In the genomic region with DNA sequence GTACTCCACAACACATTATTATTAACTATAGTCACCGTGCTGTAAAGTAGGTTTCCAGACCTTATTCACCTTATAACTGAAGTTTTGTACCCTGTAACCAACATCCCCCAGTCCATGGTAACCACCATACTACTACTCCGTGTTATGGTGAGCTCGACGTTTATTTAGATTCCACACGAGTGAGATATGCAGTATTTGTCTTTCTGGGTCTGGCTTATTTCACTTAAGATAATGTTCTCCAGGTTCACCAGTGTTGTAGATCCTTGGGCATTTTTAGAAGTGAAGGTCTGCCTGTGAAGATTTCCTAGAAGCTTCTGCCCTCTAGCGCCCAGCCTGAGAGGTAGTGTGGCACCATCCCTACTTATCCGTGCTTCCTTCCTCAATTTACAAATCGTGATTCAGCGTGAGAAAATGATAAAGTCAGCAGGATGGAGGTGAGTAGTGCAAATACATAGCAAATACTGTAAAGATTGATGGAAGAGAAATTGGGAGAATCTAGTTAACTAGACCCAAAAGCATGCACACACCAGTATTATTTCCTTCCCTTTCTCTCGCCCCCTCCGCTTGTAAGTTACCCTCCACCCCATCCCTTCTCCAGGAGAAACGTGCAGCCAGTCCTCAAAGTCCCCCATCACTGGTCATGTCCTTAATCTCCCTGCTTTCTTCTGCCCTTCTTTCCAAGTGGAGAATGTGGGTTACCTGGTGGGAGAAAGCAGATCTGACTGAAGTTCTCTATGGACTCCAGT, we compare ENCODE assay signal across 9 cellular contexts. TPM values are rescaled to one million over a fixed set of nuclear protein-coding genes. Genes with fewer than 3 reads are reported as not detected.
A peak's percentile ranks its signal among the peaks of the same experiment; 100 is the strongest.
DNase-seq lines count a peak whose midpoint lies in the region; ATAC-seq and TF ChIP-seq lines count a peak whose summit lies in the region.
"Had no signal": no experiment of that assay in that cellular context is flagged by ENCODE, and none has a peak within 500 bp of the region (broad histone marks: within the 10 kb centered on the region; RNA-seq: fewer than 3 reads in every experiment).

No MANE protein-coding gene starts in this region.

- no TSS peak for BruUV-seq in Calu3 (replicated peaks; lab: Mats Ljungman, UMichigan)

- H3K4me1 Mint-ChIP-seq in Calu3 (ENCODE audit: low read depth, unreplicated experiment), result no peaks in the 10 kb centered on the region
- H3K4me1 Mint-ChIP-seq in activated CD8-positive, alpha-beta T cell treated with anti-CD3 and anti-CD28 coated beads, Interleukin-2, amount 10 ng/mL, durations not matched to agents 7 days and 5 days (ENCODE audit: low read depth), result no peaks in the 10 kb centered on the region

- POLR2A ChIA-PET in activated CD8-positive, alpha-beta T cell treated with anti-CD3 and anti-CD28 coated beads, Interleukin-2, amount 10 ng/mL, durations not matched to agents 7 days and 5 days (lab: Charles Lee), result no interaction called here

- no peak overlapping the region for H3K27ac Mint-ChIP-seq in Calu3 (ENCODE audit: unreplicated experiment)
- H3K27ac Mint-ChIP-seq in activated CD8-positive, alpha-beta T cell treated with anti-CD3 and anti-CD28 coated beads, Interleukin-2, amount 10 ng/mL, durations not matched to agents 7 days and 5 days, result no peak overlapping the region
- H3K27ac Mint-ChIP-seq: activated B cell treated with CpG ODN at 0.5 μM for 24 hours had no signal

- no peak overlapping the region for H3K27ac ChIP-seq in ovary

- no peaks in the 10 kb centered on the region for H3K27me3 ChIP-seq in ovary

- no peaks in the 10 kb centered on the region for H3K36me3 ChIP-seq in ovary

- peak; percentile 66 for ATAC-seq in GM21786 (IDR thresholded peaks at IDR 0.05; ENCODE audit: unreplicated experiment)
- peak; percentile 74 for ATAC-seq in activated CD8-positive, alpha-beta T cell treated with anti-CD3 and anti-CD28 coated beads, Interleukin-2, amount 10 ng/mL, durations not matched to agents 7 days and 5 days
- no peak for ATAC-seq in HG02642 (IDR thresholded peaks at IDR 0.05; ENCODE audit: poor library complexity, unreplicated experiment)
- no peak for ATAC-seq in HG03439 (IDR thresholded peaks at IDR 0.05; ENCODE audit: unreplicated experiment)

- no peaks in the 10 kb centered on the region for H3K27me3 Mint-ChIP-seq in Calu3 (ENCODE audit: unreplicated experiment)
- peaks cover 2% of the 10 kb centered on the region for H3K27me3 Mint-ChIP-seq in activated CD8-positive, alpha-beta T cell treated with anti-CD3 and anti-CD28 coated beads, Interleukin-2, amount 10 ng/mL, durations not matched to agents 7 days and 5 days (ENCODE audit: low read depth)
- H3K27me3 Mint-ChIP-seq: activated B cell treated with CpG ODN at 0.5 μM for 24 hours had no signal

- CTCF ChIA-PET in Calu3 (lab: Charles Lee), result no interaction called here
- CTCF ChIA-PET in activated CD8-positive, alpha-beta T cell treated with anti-CD3 and anti-CD28 coated beads, Interleukin-2, amount 10 ng/mL, durations not matched to agents 7 days and 5 days (lab: Charles Lee), result interaction anchor here (0.6 to 3.6 kb wide), 15 partner anchors 8 to 299 kb away, joined by 3 to 18 read pairs (median 4); a partner anchor contains a TSS

- TF ChIP-seq POLR2A in ovary (IDR thresholded peaks at IDR 0.05), result no peak

- no peak overlapping the region for H3K4me3 Mint-ChIP-seq in Calu3 (ENCODE audit: low read depth, unreplicated experiment)
- H3K4me3 Mint-ChIP-seq in activated CD8-positive, alpha-beta T cell treated with anti-CD3 and anti-CD28 coated beads, Interleukin-2, amount 10 ng/mL, durations not matched to agents 7 days and 5 days, result no peak overlapping the region
- H3K4me3 Mint-ChIP-seq: activated B cell treated with CpG ODN at 0.5 μM for 24 hours had no signal

- WGBS in ovary, 3 donors, result 17 to 23% (median 20%) methylated on average over 12 of the region's 12 CpGs

- peaks cover 1% of the 10 kb centered on the region for H3K4me1 ChIP-seq in ovary (ENCODE audit: insufficient read depth)

- no peak overlapping the region for H3K4me3 ChIP-seq in ovary

- no peaks in the 10 kb centered on the region for H3K9me3 ChIP-seq in ovary

- intact Hi-C loops in Calu3 (cut with micrococcal nuclease; ENCODE audit: unreplicated experiment) (loop anchor here (1.0 to 5.0 kb wide), 3 partner anchors 173 to 356 kb away; no protein-coding TSS in a partner anchor), ovary (cut with DNase I) (loop anchor here in 1 of 4 donors (5.0 kb wide), 1 partner anchor 233 kb away; no protein-coding TSS in a partner anchor)

- DNase-seq in Calu3, result peak; percentile 68
- DNase-seq in NCI-H510A treated with DMSO at 0.1 percent for 48 hours (lab: John Stamatoyannopoulos, UW), result peak; percentile 45
- DNase-seq in activated CD8-positive, alpha-beta T cell treated with anti-CD3 and anti-CD28 coated beads, Interleukin-2, amount 10 ng/mL, durations not matched to agents 7 days and 5 days, result peak; percentile 59
- DNase-seq in foreskin melanocyte, result peak; percentile 50
- DNase-seq in ovary, result peak; percentile 21 to 61 (median 47)
- DNase-seq: activated B cell treated with CpG ODN at 0.5 μM for 24 hours had no signal

- no peak for TF ChIP-seq EP300 in ovary (IDR thresholded peaks at IDR 0.05)

- TF ChIP-seq CTCF in Calu3 (IDR thresholded peaks at IDR 0.05; ENCODE audit: unreplicated experiment) (peak; percentile 77), ovary (IDR thresholded peaks at IDR 0.05) (peak; percentile 25 to 48 (median 26))

- H3K36me3 Mint-ChIP-seq in Calu3 (ENCODE audit: insufficient read depth, unreplicated experiment), result no peaks in the 10 kb centered on the region
- H3K36me3 Mint-ChIP-seq in activated CD8-positive, alpha-beta T cell treated with anti-CD3 and anti-CD28 coated beads, Interleukin-2, amount 10 ng/mL, durations not matched to agents 7 days and 5 days (ENCODE audit: low read depth), result no peaks in the 10 kb centered on the region

- no peaks in the 10 kb centered on the region for H3K9me3 Mint-ChIP-seq in Calu3 (ENCODE audit: low read depth, unreplicated experiment)
- no peaks in the 10 kb centered on the region for H3K9me3 Mint-ChIP-seq in activated CD8-positive, alpha-beta T cell treated with anti-CD3 and anti-CD28 coated beads, Interleukin-2, amount 10 ng/mL, durations not matched to agents 7 days and 5 days (ENCODE audit: insufficient read depth)
- H3K9me3 Mint-ChIP-seq: activated B cell treated with CpG ODN at 0.5 μM for 24 hours had no signal

RNA-seq across cellular contexts. Expression of a gene that starts 36.0 kb away (rescaled TPM):
- total RNA-seq in Calu3 (2022) (6.6 and 9.8 TPM in 2 replicates), ovary (10 to 100 TPM in 6 of 7 donors, 1 to 10 TPM in 1; 6.7 to 24.3 (median 13.7) TPM)
- 10 to 100 TPM; 12.6 to 14.7 TPM for total RNA-seq in activated CD8-positive, alpha-beta T cell treated with anti-CD3 and anti-CD28 coated beads, Interleukin-2, amount 10 ng/mL, durations not matched to agents 7 days and 5 days
- 1 to 10 TPM; 3.0 to 5.3 TPM for polyA plus RNA-seq in ovary

Comparison
In these comparisons a context has a peak if more than half of its experiments do, and no peak if none do; other contexts are left out.
1. ATAC-seq: peak in GM21786 (single experiment) and activated CD8-positive, alpha-beta T cell treated with anti-CD3 and anti-CD28 coated beads, Interleukin-2, amount 10 ng/mL, durations not matched to agents 7 days and 5 days (single experiment); none in HG02642 (single experiment) and HG03439 (single experiment).
2. Peak in every context shown above with its lines, with median percentiles within 50 percentile points of each other: DNase-seq.